Comparison of ENCODE assay signal across 2 cellular contexts in genomic region chr10:117987242-117987909, GRCh38.
A peak's percentile ranks its signal among the peaks of the same experiment; 100 is the strongest.
TF ChIP-seq lines count a peak whose summit lies in the region.

No MANE protein-coding gene starts in this region.

TF ChIP-seq in HepG2, 621 proteins besides CTCF, POLR2A, EP300 and RAD21:
- TF ChIP-seq ZNF17 (CRISPR knock-in tag; IDR thresholded peaks at IDR 0.05) (0 out of 2 replicates have a peak, but pooled peaks have one; percentile 29), ZNF557 (CRISPR knock-in tag; IDR thresholded peaks at IDR 0.05) (no peak)
TF ChIP-seq in HepG2: peak in this region for 1.

TF ChIP-seq in WTC11, 78 proteins besides CTCF, POLR2A, EP300 and RAD21:
- TF ChIP-seq KAT7 (CRISPR knock-in tag; IDR thresholded peaks at IDR 0.05; ENCODE audit: borderline replicate concordance): no peak
- no peak for TF ChIP-seq ZNF671 (CRISPR knock-in tag; IDR thresholded peaks at IDR 0.05)
- TF ChIP-seq GTF2I (CRISPR knock-in tag; conservative IDR thresholded peaks at IDR 0.05): no peak
- no peak for TF ChIP-seq ZSCAN18 (CRISPR knock-in tag; IDR thresholded peaks at IDR 0.05)
- TF ChIP-seq HMGA2 (CRISPR knock-in tag; IDR thresholded peaks at IDR 0.05): peak; percentile 93
TF ChIP-seq in WTC11: peak in this region for 1.
